ENCODE assay signal across 11 cellular contexts in genomic region chr17:33142703-33143299, GRCh38.
DNase-seq lines count a peak whose midpoint lies in the region; ATAC-seq lines count a peak whose summit lies in the region.
"Had no signal": no experiment of that assay in that cellular context is flagged by ENCODE, and none has a peak within 500 bp of the region (broad histone marks: within the 10 kb centered on the region; RNA-seq: fewer than 3 reads in every experiment).

No MANE protein-coding gene starts in this region.

- H3K27ac Mint-ChIP-seq in activated naive CD4-positive, alpha-beta T cell treated with anti-CD3 and anti-CD28 coated beads for 36 hours, result no peak overlapping the region

- no peaks in the 10 kb centered on the region for H3K9me3 Mint-ChIP-seq in activated naive CD4-positive, alpha-beta T cell treated with anti-CD3 and anti-CD28 coated beads for 36 hours

- CTCF ChIA-PET in activated naive CD4-positive, alpha-beta T cell treated with anti-CD3 and anti-CD28 coated beads for 36 hours (lab: Charles Lee), result no interaction called here

- peaks cover 3% of the 10 kb centered on the region for H3K27me3 Mint-ChIP-seq in activated naive CD4-positive, alpha-beta T cell treated with anti-CD3 and anti-CD28 coated beads for 36 hours (ENCODE audit: low read depth)

- no peak overlapping the region for H3K4me3 Mint-ChIP-seq in activated naive CD4-positive, alpha-beta T cell treated with anti-CD3 and anti-CD28 coated beads for 36 hours

- H3K36me3 Mint-ChIP-seq in activated naive CD4-positive, alpha-beta T cell treated with anti-CD3 and anti-CD28 coated beads for 36 hours (ENCODE audit: low read depth), result no peaks in the 10 kb centered on the region

- intact Hi-C loops in activated naive CD4-positive, alpha-beta T cell treated with anti-CD3 and anti-CD28 coated beads for 36 hours (cut with micrococcal nuclease), result no loop called here

- peak; percentile 31 for DNase-seq in activated naive CD4-positive, alpha-beta T cell treated with anti-CD3 and anti-CD28 coated beads for 36 hours
- DNase-seq in activated naive CD4-positive, alpha-beta T cell (lab: John Stamatoyannopoulos, UW), result no peak
- peak; percentile 12 for DNase-seq in NCI-H460 (ENCODE audit: extremely low read depth, low read depth)
- peak; percentile 30 for DNase-seq in stimulated activated CD8-positive, alpha-beta memory T cell treated with anti-CD3 and anti-CD28 coated beads, Interleukin-4, amount 100 ng/mL, for 48 hours
- DNase-seq: activated effector memory CD4-positive, alpha-beta T cell treated with Interleukin-2 at 50 U/mL for 16 hours; NCI-H1105 treated with DMSO at 0.1 percent for 48 hours; occipital lobe had no signal

- ATAC-seq in esophagus mucosa (peak; percentile 52), GM19324 (IDR thresholded peaks at IDR 0.05; ENCODE audit: low FRiP score, unreplicated experiment) (no peak), GM21515 (IDR thresholded peaks at IDR 0.05; ENCODE audit: unreplicated experiment) (no peak), GM18519 (IDR thresholded peaks at IDR 0.05; ENCODE audit: low FRiP score, unreplicated experiment) (no peak)

- no peaks in the 10 kb centered on the region for H3K4me1 Mint-ChIP-seq in activated naive CD4-positive, alpha-beta T cell treated with anti-CD3 and anti-CD28 coated beads for 36 hours (ENCODE audit: low read depth)

Comparison
In these comparisons a context has a peak if more than half of its experiments do, and no peak if none do; other contexts are left out.
1. DNase-seq: peak in activated naive CD4-positive, alpha-beta T cell treated with anti-CD3 and anti-CD28 coated beads for 36 hours (single experiment), NCI-H460 (single experiment) and stimulated activated CD8-positive, alpha-beta memory T cell treated with anti-CD3 and anti-CD28 coated beads, Interleukin-4, amount 100 ng/mL, for 48 hours (single experiment); none in activated naive CD4-positive, alpha-beta T cell (0 of 4).